In genomic region chr5:1200495-1201326, GRCh38 we compare ENCODE assay signal across 2 cellular contexts.
A peak's percentile ranks its signal among the peaks of the same experiment; 100 is the strongest.
TF ChIP-seq lines count a peak whose summit lies in the region.

No MANE protein-coding gene starts in this region.

TF ChIP-seq in K562, 482 proteins besides CTCF, POLR2A, EP300 and RAD21 (continues in another document):
- TF ChIP-seq ZNF395 (CRISPR knock-in tag; IDR thresholded peaks at IDR 0.05): 0 out of 2 replicates have a peak, but pooled peaks have one; percentile 5
- TF ChIP-seq ETV5 (CRISPR knock-in tag; IDR thresholded peaks at IDR 0.05; ENCODE audit: low read depth): 0 out of 2 replicates have a peak, but pooled peaks have one; percentile 9
- TF ChIP-seq, protein P1, sequence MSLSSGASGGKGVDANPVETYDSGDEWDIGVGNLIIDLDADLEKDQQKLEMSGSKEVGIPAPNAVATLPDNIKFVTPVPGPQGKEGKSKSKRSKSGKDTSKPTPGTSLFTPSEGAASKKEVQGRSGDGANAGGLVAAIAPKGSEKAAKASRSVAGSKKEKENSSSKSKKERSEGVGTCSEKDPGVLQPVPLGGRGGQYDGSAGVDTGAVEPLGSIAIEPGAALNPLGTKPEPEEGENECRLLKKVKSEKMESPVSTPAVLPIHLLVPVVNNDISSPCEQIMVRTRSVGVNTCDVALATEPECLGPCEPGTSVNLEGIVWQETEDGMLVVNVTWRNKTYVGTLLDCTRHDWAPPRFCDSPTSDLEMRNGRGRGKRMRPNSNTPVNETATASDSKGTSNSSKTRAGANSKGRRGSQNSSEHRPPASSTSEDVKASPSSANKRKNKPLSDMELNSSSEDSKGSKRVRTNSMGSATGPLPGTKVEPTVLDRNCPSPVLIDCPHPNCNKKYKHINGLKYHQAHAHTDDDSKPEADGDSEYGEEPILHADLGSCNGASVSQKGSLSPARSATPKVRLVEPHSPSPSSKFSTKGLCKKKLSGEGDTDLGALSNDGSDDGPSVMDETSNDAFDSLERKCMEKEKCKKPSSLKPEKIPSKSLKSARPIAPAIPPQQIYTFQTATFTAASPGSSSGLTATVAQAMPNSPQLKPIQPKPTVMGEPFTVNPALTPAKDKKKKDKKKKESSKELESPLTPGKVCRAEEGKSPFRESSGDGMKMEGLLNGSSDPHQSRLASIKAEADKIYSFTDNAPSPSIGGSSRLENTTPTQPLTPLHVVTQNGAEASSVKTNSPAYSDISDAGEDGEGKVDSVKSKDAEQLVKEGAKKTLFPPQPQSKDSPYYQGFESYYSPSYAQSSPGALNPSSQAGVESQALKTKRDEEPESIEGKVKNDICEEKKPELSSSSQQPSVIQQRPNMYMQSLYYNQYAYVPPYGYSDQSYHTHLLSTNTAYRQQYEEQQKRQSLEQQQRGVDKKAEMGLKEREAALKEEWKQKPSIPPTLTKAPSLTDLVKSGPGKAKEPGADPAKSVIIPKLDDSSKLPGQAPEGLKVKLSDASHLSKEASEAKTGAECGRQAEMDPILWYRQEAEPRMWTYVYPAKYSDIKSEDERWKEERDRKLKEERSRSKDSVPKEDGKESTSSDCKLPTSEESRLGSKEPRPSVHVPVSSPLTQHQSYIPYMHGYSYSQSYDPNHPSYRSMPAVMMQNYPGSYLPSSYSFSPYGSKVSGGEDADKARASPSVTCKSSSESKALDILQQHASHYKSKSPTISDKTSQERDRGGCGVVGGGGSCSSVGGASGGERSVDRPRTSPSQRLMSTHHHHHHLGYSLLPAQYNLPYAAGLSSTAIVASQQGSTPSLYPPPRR (CRISPR knock-in tag; IDR thresholded peaks at IDR 0.05; ENCODE audit: borderline replicate concordance): no peak; the same call in 1 of the 2 replicates
- TF ChIP-seq NCOR1 (IDR thresholded peaks at IDR 0.05): no peak
- peak in 1 of 2 experiments; percentile 37; a peak in 1 of 4 replicates for TF ChIP-seq SRF (CRISPR knock-in tag; IDR thresholded peaks at IDR 0.05)
- TF ChIP-seq DPF2 (IDR thresholded peaks at IDR 0.05): no peak
- no peak for TF ChIP-seq SMARCC2 (IDR thresholded peaks at IDR 0.05; ENCODE audit: low read depth)
- TF ChIP-seq WHSC1 (IDR thresholded peaks at IDR 0.05; ENCODE audit: low read length): no peak
- 0 out of 2 replicates have a peak, but pooled peaks have one; percentile 21 for TF ChIP-seq NFXL1 (CRISPR knock-in tag; IDR thresholded peaks at IDR 0.05)
- no peak for TF ChIP-seq NR4A1 (CRISPR knock-in tag; IDR thresholded peaks at IDR 0.05)
- TF ChIP-seq NR4A1 (tag; IDR thresholded peaks at IDR 0.05): no peak
- TF ChIP-seq LEF1 (IDR thresholded peaks at IDR 0.05): no peak
- TF ChIP-seq FUS (optimal IDR thresholded peaks at IDR 0.05; ENCODE audit: low read depth, low read length): no peak
- no peak for TF ChIP-seq NBN (IDR thresholded peaks at IDR 0.05; ENCODE audit: low read depth)
- no peak for TF ChIP-seq CC2D1A (IDR thresholded peaks at IDR 0.05)
- no peak for TF ChIP-seq MYC (IDR thresholded peaks at IDR 0.05; ENCODE audit: low read depth, low read length)
- TF ChIP-seq MYC (CRISPR knock-in tag; IDR thresholded peaks at IDR 0.05; ENCODE audit: borderline replicate concordance, low read depth): peak; percentile 2; the same call in 1 of the 2 replicates
- no peak for TF ChIP-seq MLX (CRISPR knock-in tag; conservative IDR thresholded peaks at IDR 0.05)
- TF ChIP-seq NR2F6 (CRISPR knock-in tag; IDR thresholded peaks at IDR 0.05): peak; percentile 69; the same call in 1 of the 2 replicates
- TF ChIP-seq SMC3 (conservative IDR thresholded peaks at IDR 0.05; ENCODE audit: insufficient read depth, low read depth, low read length): no peak
- TF ChIP-seq SMARCA5 (IDR thresholded peaks at IDR 0.05): no peak
- TF ChIP-seq MAZ (CRISPR knock-in tag; conservative IDR thresholded peaks at IDR 0.05 in 1 of 2, IDR thresholded peaks at IDR 0.05 in 1 of 2): no peak; a peak in 1 of 4 replicates
- TF ChIP-seq ZNF76 (CRISPR knock-in tag; IDR thresholded peaks at IDR 0.05; ENCODE audit: borderline replicate concordance): 0 out of 2 replicates have a peak, but pooled peaks have one; percentile 18
- 0 out of 2 replicates have a peak, but pooled peaks have one; percentile 11 for TF ChIP-seq ZNF311 (CRISPR knock-in tag; IDR thresholded peaks at IDR 0.05)
- TF ChIP-seq ESRRA (IDR thresholded peaks at IDR 0.05; ENCODE audit: borderline replicate concordance, low read depth): no peak
- peak; percentile 30; the same call in 1 of the 2 replicates for TF ChIP-seq OTX1 (CRISPR knock-in tag; IDR thresholded peaks at IDR 0.05)
- TF ChIP-seq ZBTB12 (CRISPR knock-in tag; IDR thresholded peaks at IDR 0.05): 0 out of 2 replicates have a peak, but pooled peaks have one; percentile 12
- no peak for TF ChIP-seq PPARD (CRISPR knock-in tag; IDR thresholded peaks at IDR 0.05)
- TF ChIP-seq ZNF23 (CRISPR knock-in tag; IDR thresholded peaks at IDR 0.05): no peak

TF ChIP-seq in HepG2, 621 proteins besides CTCF, POLR2A, EP300 and RAD21:
- TF ChIP-seq HNRNPL (IDR thresholded peaks at IDR 0.05; ENCODE audit: low read depth, low read length): 0 out of 2 replicates have a peak, but pooled peaks have one; percentile 11
- TF ChIP-seq ZNF777 (CRISPR knock-in tag; IDR thresholded peaks at IDR 0.05): no peak
